1 cellular context compared by ENCODE assay signal in genomic region chr20:48657426-48658197, GRCh38.
TF ChIP-seq lines count a peak whose summit lies in the region.

No MANE protein-coding gene starts in this region.

TF ChIP-seq in H1, 55 proteins besides CTCF, POLR2A, EP300 and RAD21 (continued from another document):
- TF ChIP-seq CREB1 (IDR thresholded peaks at IDR 0.05) (no peak), TAF1 (IDR thresholded peaks at IDR 0.05; ENCODE audit: low read depth, low read length) (no peak), NRF1 (IDR thresholded peaks at IDR 0.05; ENCODE audit: low read depth, low read length) (no peak)
